Comparison of ENCODE assay signal across 1 cellular context in the genomic region with DNA sequence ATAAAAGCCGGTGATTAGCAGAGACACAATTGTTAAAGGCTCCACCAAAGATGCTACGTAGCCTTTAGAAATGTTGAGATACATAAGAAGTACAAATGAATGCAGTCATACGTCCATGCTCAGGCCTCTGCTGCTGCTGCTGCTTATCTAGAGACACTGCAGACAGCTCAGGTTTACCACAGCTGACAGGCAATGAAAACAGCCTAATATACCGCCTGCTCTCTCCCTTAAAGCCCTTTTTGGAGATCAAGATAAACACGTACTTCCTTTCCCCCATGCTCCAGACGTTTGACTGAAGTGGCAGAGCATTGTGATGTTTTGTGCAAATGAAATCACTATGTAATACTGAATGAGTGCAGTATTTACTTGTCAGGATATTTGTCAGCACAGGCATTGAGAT.
TF ChIP-seq lines count a peak whose summit lies in the region.

No MANE protein-coding gene starts in this region.

TF ChIP-seq in K562, 482 proteins besides CTCF, POLR2A, EP300 and RAD21 (continued from another document and continues in another):
- TF ChIP-seq HES1 (IDR thresholded peaks at IDR 0.05; ENCODE audit: low read depth), result peak; percentile 29; the same call in 1 of the 2 replicates
- no peak for TF ChIP-seq ARID2 (IDR thresholded peaks at IDR 0.05)
- TF ChIP-seq ZNF316 (IDR thresholded peaks at IDR 0.05), result no peak
- peak; percentile 35; the same call in 1 of the 2 replicates for TF ChIP-seq NCOR1 (IDR thresholded peaks at IDR 0.05)
- no peak for TF ChIP-seq HNRNPK (IDR thresholded peaks at IDR 0.05; ENCODE audit: low read depth, low read length, poor library complexity, severe bottlenecking)
- TF ChIP-seq TCF3 (CRISPR knock-in tag; IDR thresholded peaks at IDR 0.05), result peak; percentile 68
- peak in 1 of 2 experiments; percentile 66; a peak in 2 of 4 replicates for TF ChIP-seq FOXA3 (CRISPR knock-in tag; conservative IDR thresholded peaks at IDR 0.05 in 1 of 2, IDR thresholded peaks at IDR 0.05 in 1 of 2)
- TF ChIP-seq BRD9 (IDR thresholded peaks at IDR 0.05; ENCODE audit: low read depth, partially characterized antibody), result no peak
- TF ChIP-seq ZNF75A (CRISPR knock-in tag; IDR thresholded peaks at IDR 0.05), result no peak
- no peak for TF ChIP-seq ZNF347 (CRISPR knock-in tag; IDR thresholded peaks at IDR 0.05; ENCODE audit: low read depth)
- no peak for TF ChIP-seq PHF8 (IDR thresholded peaks at IDR 0.05; ENCODE audit: borderline replicate concordance, low read length)
- peak; percentile 37; the same call in 1 of the 2 replicates for TF ChIP-seq CXXC5 (CRISPR knock-in tag; IDR thresholded peaks at IDR 0.05)
- TF ChIP-seq ZNF830 (CRISPR knock-in tag; IDR thresholded peaks at IDR 0.05), result no peak
- TF ChIP-seq POLR3G (IDR thresholded peaks at IDR 0.05; ENCODE audit: extremely low read depth, insufficient read length, insufficient replicate concordance), result no peak
- no peak for TF ChIP-seq ZNF561 (CRISPR knock-in tag; conservative IDR thresholded peaks at IDR 0.05)
- TF ChIP-seq MAZ (CRISPR knock-in tag; conservative IDR thresholded peaks at IDR 0.05 in 1 of 2, IDR thresholded peaks at IDR 0.05 in 1 of 2), result no peak
- TF ChIP-seq SMARCB1 (IDR thresholded peaks at IDR 0.05; ENCODE audit: insufficient read length, low read depth), result no peak
- no peak for TF ChIP-seq MECOM (CRISPR knock-in tag; IDR thresholded peaks at IDR 0.05)
- TF ChIP-seq ZNF76 (CRISPR knock-in tag; IDR thresholded peaks at IDR 0.05; ENCODE audit: borderline replicate concordance), result no peak
- TF ChIP-seq SRSF7 (optimal IDR thresholded peaks at IDR 0.05; ENCODE audit: low read depth, low read length), result no peak
- TF ChIP-seq RCOR1 (IDR thresholded peaks at IDR 0.05; ENCODE audit: borderline replicate concordance in 1 of 2, low read depth in 2 of 2, low read length in 2 of 2), result peak in 1 of 2 experiments; percentile 52; a peak in 1 of 4 replicates
- TF ChIP-seq, protein P1, sequence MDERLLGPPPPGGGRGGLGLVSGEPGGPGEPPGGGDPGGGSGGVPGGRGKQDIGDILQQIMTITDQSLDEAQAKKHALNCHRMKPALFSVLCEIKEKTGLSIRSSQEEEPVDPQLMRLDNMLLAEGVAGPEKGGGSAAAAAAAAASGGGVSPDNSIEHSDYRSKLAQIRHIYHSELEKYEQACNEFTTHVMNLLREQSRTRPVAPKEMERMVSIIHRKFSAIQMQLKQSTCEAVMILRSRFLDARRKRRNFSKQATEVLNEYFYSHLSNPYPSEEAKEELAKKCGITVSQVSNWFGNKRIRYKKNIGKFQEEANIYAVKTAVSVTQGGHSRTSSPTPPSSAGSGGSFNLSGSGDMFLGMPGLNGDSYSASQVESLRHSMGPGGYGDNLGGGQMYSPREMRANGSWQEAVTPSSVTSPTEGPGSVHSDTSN (CRISPR knock-in tag; IDR thresholded peaks at IDR 0.05; ENCODE audit: low read depth), result no peak
- TF ChIP-seq, protein P1 (tag; conservative IDR thresholded peaks at IDR 0.05; ENCODE audit: low read depth), result peak; percentile 87
- TF ChIP-seq ESRRA (IDR thresholded peaks at IDR 0.05; ENCODE audit: borderline replicate concordance, low read depth), result no peak
- TF ChIP-seq ARID1B (IDR thresholded peaks at IDR 0.05), result peak; percentile 53; the same call in 1 of the 2 replicates
- peak; percentile 13; the same call in 1 of the 2 replicates for TF ChIP-seq VEZF1 (CRISPR knock-in tag; IDR thresholded peaks at IDR 0.05)
- peak; percentile 91 for TF ChIP-seq MEIS2 (IDR thresholded peaks at IDR 0.05; ENCODE audit: partially characterized antibody)
- 0 out of 4 replicates have a peak, but pooled peaks have one; percentile 32 to 37 for TF ChIP-seq NRF1 (conservative IDR thresholded peaks at IDR 0.05 in 1 of 2, IDR thresholded peaks at IDR 0.05 in 1 of 2)
- TF ChIP-seq SOX6 (IDR thresholded peaks at IDR 0.05), result 0 out of 2 replicates have a peak, but pooled peaks have one; percentile 21
- no peak for TF ChIP-seq ZNF609 (CRISPR knock-in tag; IDR thresholded peaks at IDR 0.05; ENCODE audit: borderline replicate concordance)
- TF ChIP-seq GTF2E2 (tag; IDR thresholded peaks at IDR 0.05), result no peak
- no peak for TF ChIP-seq SMARCA4 (IDR thresholded peaks at IDR 0.05)
- 0 out of 4 replicates have a peak, but pooled peaks of 1 of the 2 experiments have one; percentile 45 for TF ChIP-seq KDM1A (IDR thresholded peaks at IDR 0.05)
- TF ChIP-seq PML (IDR thresholded peaks at IDR 0.05; ENCODE audit: low read length), result 0 out of 2 replicates have a peak, but pooled peaks have one; percentile 20
- TF ChIP-seq GTF2B (IDR thresholded peaks at IDR 0.05; ENCODE audit: extremely low read depth, insufficient read length), result no peak
- TF ChIP-seq TFAP4 (CRISPR knock-in tag; IDR thresholded peaks at IDR 0.05; ENCODE audit: borderline replicate concordance), result peak; percentile 27
- TF ChIP-seq HLTF (IDR thresholded peaks at IDR 0.05), result no peak
- no peak for TF ChIP-seq ATF7 (IDR thresholded peaks at IDR 0.05)
- TF ChIP-seq, protein P2, sequence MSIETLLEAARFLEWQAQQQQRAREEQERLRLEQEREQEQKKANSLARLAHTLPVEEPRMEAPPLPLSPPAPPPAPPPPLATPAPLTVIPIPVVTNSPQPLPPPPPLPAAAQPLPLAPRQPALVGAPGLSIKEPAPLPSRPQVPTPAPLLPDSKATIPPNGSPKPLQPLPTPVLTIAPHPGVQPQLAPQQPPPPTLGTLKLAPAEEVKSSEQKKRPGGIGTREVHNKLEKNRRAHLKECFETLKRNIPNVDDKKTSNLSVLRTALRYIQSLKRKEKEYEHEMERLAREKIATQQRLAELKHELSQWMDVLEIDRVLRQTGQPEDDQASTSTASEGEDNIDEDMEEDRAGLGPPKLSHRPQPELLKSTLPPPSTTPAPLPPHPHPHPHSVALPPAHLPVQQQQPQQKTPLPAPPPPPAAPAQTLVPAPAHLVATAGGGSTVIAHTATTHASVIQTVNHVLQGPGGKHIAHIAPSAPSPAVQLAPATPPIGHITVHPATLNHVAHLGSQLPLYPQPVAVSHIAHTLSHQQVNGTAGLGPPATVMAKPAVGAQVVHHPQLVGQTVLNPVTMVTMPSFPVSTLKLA (conservative IDR thresholded peaks at IDR 0.05), result 0 out of 4 replicates have a peak, but pooled peaks of 1 of the 2 experiments have one; percentile 38
- no peak for TF ChIP-seq SAP30 (IDR thresholded peaks at IDR 0.05; ENCODE audit: borderline replicate concordance, insufficient read depth, low read depth, low read length, poor library complexity, severe bottlenecking)
- peak; percentile 56 for TF ChIP-seq GATA2 (CRISPR knock-in tag; IDR thresholded peaks at IDR 0.05)
- TF ChIP-seq MCM7 (IDR thresholded peaks at IDR 0.05), result no peak
- TF ChIP-seq PKNOX1 (IDR thresholded peaks at IDR 0.05), result peak; percentile 81
- no peak for TF ChIP-seq NBN (IDR thresholded peaks at IDR 0.05; ENCODE audit: low read depth)
- TF ChIP-seq ATF1 (CRISPR knock-in tag; IDR thresholded peaks at IDR 0.05), result no peak
- peak; percentile 49 for TF ChIP-seq ATF1 (tag; IDR thresholded peaks at IDR 0.05)
- TF ChIP-seq, protein P3, sequence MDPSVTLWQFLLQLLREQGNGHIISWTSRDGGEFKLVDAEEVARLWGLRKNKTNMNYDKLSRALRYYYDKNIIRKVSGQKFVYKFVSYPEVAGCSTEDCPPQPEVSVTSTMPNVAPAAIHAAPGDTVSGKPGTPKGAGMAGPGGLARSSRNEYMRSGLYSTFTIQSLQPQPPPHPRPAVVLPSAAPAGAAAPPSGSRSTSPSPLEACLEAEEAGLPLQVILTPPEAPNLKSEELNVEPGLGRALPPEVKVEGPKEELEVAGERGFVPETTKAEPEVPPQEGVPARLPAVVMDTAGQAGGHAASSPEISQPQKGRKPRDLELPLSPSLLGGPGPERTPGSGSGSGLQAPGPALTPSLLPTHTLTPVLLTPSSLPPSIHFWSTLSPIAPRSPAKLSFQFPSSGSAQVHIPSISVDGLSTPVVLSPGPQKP (CRISPR knock-in tag; IDR thresholded peaks at IDR 0.05), result no peak
- TF ChIP-seq ZNF217 (CRISPR knock-in tag; IDR thresholded peaks at IDR 0.05), result no peak
